ENCODE assay signal across 2 cellular contexts in the genomic region with DNA sequence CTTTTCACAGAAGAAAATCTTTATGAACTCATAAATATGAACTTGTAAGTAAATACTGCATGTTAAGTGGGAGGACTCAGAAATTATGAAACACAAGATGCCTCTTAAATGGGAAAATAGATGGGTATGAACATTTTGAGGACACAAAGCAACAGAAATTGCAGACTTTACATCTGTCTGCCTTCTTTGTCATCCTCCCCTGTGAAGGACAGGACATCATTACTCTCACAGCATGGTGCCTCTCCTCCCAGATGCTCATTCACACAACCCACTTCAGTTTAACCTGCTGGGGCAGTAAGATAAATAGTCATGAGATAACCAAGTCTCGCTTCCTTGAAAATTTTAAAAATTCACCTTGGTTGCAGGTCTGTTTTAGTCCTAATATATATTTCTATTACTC.
A peak's percentile ranks its signal among the peaks of the same experiment; 100 is the strongest.
TF ChIP-seq lines count a peak whose summit lies in the region.

No MANE protein-coding gene starts in this region.

TF ChIP-seq in IMR-90, 13 proteins besides CTCF, POLR2A, EP300 and RAD21:
- TF ChIP-seq FOS (IDR thresholded peaks at IDR 0.05; ENCODE audit: low read depth, low read length): no peak
- TF ChIP-seq MXI1 (IDR thresholded peaks at IDR 0.05; ENCODE audit: borderline replicate concordance, low read depth, low read length): no peak
- no peak for TF ChIP-seq CHD1 (IDR thresholded peaks at IDR 0.05; ENCODE audit: low read depth, low read length)
- TF ChIP-seq, protein P1, sequence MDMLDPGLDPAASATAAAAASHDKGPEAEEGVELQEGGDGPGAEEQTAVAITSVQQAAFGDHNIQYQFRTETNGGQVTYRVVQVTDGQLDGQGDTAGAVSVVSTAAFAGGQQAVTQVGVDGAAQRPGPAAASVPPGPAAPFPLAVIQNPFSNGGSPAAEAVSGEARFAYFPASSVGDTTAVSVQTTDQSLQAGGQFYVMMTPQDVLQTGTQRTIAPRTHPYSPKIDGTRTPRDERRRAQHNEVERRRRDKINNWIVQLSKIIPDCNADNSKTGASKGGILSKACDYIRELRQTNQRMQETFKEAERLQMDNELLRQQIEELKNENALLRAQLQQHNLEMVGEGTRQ (IDR thresholded peaks at IDR 0.05; ENCODE audit: low read depth, low read length): no peak
- no peak for TF ChIP-seq NFE2L2 (IDR thresholded peaks at IDR 0.05; ENCODE audit: low read depth, low read length)
- no peak for TF ChIP-seq BHLHE40 (IDR thresholded peaks at IDR 0.05; ENCODE audit: low read depth, low read length)
- TF ChIP-seq RCOR1 (IDR thresholded peaks at IDR 0.05; ENCODE audit: insufficient replicate concordance, low read length): no peak
- no peak for TF ChIP-seq CEBPB (IDR thresholded peaks at IDR 0.05; ENCODE audit: low read depth, low read length)
- no peak for TF ChIP-seq RFX5 (IDR thresholded peaks at IDR 0.05; ENCODE audit: low read depth, low read length)
- TF ChIP-seq SMC3 (IDR thresholded peaks at IDR 0.05; ENCODE audit: low read depth, low read length): no peak
- no peak for TF ChIP-seq MAFK (IDR thresholded peaks at IDR 0.05; ENCODE audit: low read depth, low read length)
- TF ChIP-seq MAZ (IDR thresholded peaks at IDR 0.05; ENCODE audit: borderline replicate concordance, low read depth, low read length): no peak
- TF ChIP-seq, protein P2, sequence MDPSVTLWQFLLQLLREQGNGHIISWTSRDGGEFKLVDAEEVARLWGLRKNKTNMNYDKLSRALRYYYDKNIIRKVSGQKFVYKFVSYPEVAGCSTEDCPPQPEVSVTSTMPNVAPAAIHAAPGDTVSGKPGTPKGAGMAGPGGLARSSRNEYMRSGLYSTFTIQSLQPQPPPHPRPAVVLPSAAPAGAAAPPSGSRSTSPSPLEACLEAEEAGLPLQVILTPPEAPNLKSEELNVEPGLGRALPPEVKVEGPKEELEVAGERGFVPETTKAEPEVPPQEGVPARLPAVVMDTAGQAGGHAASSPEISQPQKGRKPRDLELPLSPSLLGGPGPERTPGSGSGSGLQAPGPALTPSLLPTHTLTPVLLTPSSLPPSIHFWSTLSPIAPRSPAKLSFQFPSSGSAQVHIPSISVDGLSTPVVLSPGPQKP (IDR thresholded peaks at IDR 0.05; ENCODE audit: borderline replicate concordance, low read depth, low read length): no peak
TF ChIP-seq in IMR-90: peak in this region for 0.

TF ChIP-seq in H1, 55 proteins besides CTCF, POLR2A, EP300 and RAD21:
- TF ChIP-seq NANOG (IDR thresholded peaks at IDR 0.05; ENCODE audit: insufficient read depth, low read depth, low read length, poor library complexity, severe bottlenecking) (peak; percentile 62), GABPA (IDR thresholded peaks at IDR 0.05; ENCODE audit: borderline replicate concordance, insufficient read depth, low read length) (no peak)
